Comparison of ENCODE assay signal across 9 cellular contexts in genomic region chr11:94926698-94927237, GRCh38. TPM values are rescaled to one million over a fixed set of nuclear protein-coding genes. Genes with fewer than 3 reads are reported as not detected.
DNase-seq lines count a peak whose midpoint lies in the region; ATAC-seq lines count a peak whose summit lies in the region.
"Had no signal": no experiment of that assay in that cellular context is flagged by ENCODE, and none has a peak within 500 bp of the region (broad histone marks: within the 10 kb centered on the region; RNA-seq: fewer than 3 reads in every experiment).

No MANE protein-coding gene starts in this region.

- POLR2A ChIA-PET in activated CD4-positive, alpha-beta T cell treated with anti-CD3 and anti-CD28 coated beads, Interleukin-2, amount 10 ng/mL, durations not matched to agents 7 days and 5 days (lab: Charles Lee) = no interaction called here

- CTCF ChIA-PET in activated CD4-positive, alpha-beta T cell treated with anti-CD3 and anti-CD28 coated beads, Interleukin-2, amount 10 ng/mL, durations not matched to agents 7 days and 5 days (lab: Charles Lee) = no interaction called here

- no peaks in the 10 kb centered on the region for H3K27me3 Mint-ChIP-seq in activated CD4-positive, alpha-beta T cell treated with anti-CD3 and anti-CD28 coated beads, Interleukin-2, amount 10 ng/mL, durations not matched to agents 7 days and 5 days

- peak overlapping the region; percentile 31 for H3K4me2 ChIP-seq in skeletal muscle satellite cell (ENCODE audit: low read length)

- no peaks in the 10 kb centered on the region for H3K9me3 ChIP-seq in skeletal muscle satellite cell (replicated peaks; ENCODE audit: low read length)

- no peak overlapping the region for H3K4me3 ChIP-seq in skeletal muscle satellite cell (ENCODE audit: low read length)

- no peaks in the 10 kb centered on the region for H3K27me3 ChIP-seq in skeletal muscle satellite cell (ENCODE audit: control insufficient read depth, insufficient read depth, low read length)

- peaks cover 15% of the 10 kb centered on the region for H3K36me3 Mint-ChIP-seq in activated CD4-positive, alpha-beta T cell treated with anti-CD3 and anti-CD28 coated beads, Interleukin-2, amount 10 ng/mL, durations not matched to agents 7 days and 5 days (ENCODE audit: low read depth)

- no peak for ATAC-seq in GM18861 (IDR thresholded peaks at IDR 0.05; ENCODE audit: unreplicated experiment)

- H3K27ac Mint-ChIP-seq in activated CD4-positive, alpha-beta T cell treated with anti-CD3 and anti-CD28 coated beads, Interleukin-2, amount 10 ng/mL, durations not matched to agents 7 days and 5 days = no peak overlapping the region

- peaks cover 42% of the 10 kb centered on the region for H3K4me1 Mint-ChIP-seq in activated CD4-positive, alpha-beta T cell treated with anti-CD3 and anti-CD28 coated beads, Interleukin-2, amount 10 ng/mL, durations not matched to agents 7 days and 5 days

- H3K4me3 Mint-ChIP-seq in activated CD4-positive, alpha-beta T cell treated with anti-CD3 and anti-CD28 coated beads, Interleukin-2, amount 10 ng/mL, durations not matched to agents 7 days and 5 days = no peak overlapping the region
- H3K4me3 Mint-ChIP-seq: T-helper 1 cell treated with Interleukin-12 subunit alpha and Interleukin-12 subunit beta and Interleukin-4 antibody, amounts not matched to agents 30 μg/mL and 1 μg/mL, for 36 hours had no signal

- peaks cover 31% of the 10 kb centered on the region for H3K4me1 ChIP-seq in skeletal muscle satellite cell (ENCODE audit: control insufficient read depth, insufficient read depth, low read length)

- peak overlapping the region; percentile 61 for H3K27ac ChIP-seq in angular gyrus (ENCODE audit: low read depth, low read length)

- H3K36me3 ChIP-seq in skeletal muscle satellite cell (ENCODE audit: insufficient read depth, low read length) = no peaks in the 10 kb centered on the region

- DNase-seq in GM03348 (ENCODE audit: low spot score) (peak; percentile 92), hippocampal formation (lab: John Stamatoyannopoulos, UW) (peak; percentile 32 to 62), HT-29 (ENCODE audit: low spot score) (no peak)
- no peak for DNase-seq in activated CD4-positive, alpha-beta T cell treated with anti-CD3 and anti-CD28 coated beads, Interleukin-2, amount 10 ng/mL, durations not matched to agents 7 days and 5 days
- no peak for DNase-seq in stimulated activated CD4-positive, alpha-beta T cell treated with anti-CD3 and anti-CD28 coated beads, Interleukin-15, amount 100 ng/mL, for 24 hours

- peaks cover 17% of the 10 kb centered on the region for H3K9me3 Mint-ChIP-seq in activated CD4-positive, alpha-beta T cell treated with anti-CD3 and anti-CD28 coated beads, Interleukin-2, amount 10 ng/mL, durations not matched to agents 7 days and 5 days

- H3K9ac ChIP-seq in skeletal muscle satellite cell (ENCODE audit: low read depth, low read length) = peak overlapping the region; percentile 19

RNA-seq across cellular contexts. Expression of gene CWC15, which starts 46.6 kb away (rescaled TPM):
- total RNA-seq in skeletal muscle satellite cell (2012; rRNA removed) = 39.5 and 44.4 TPM in 2 replicates
- 10 to 100 TPM; 73.1 to 77.2 TPM for total RNA-seq in activated CD4-positive, alpha-beta T cell treated with anti-CD3 and anti-CD28 coated beads, Interleukin-2, amount 10 ng/mL, durations not matched to agents 7 days and 5 days
- 19.3 and 21.8 TPM in 2 replicates for total RNA-seq in HT-29 (2014; rRNA removed; shearing (Covaris generic))

RNA-seq across cellular contexts. Expression of gene KDM4D, which starts 46.7 kb away (rescaled TPM):
- 0.76 and 1.1 TPM in 2 replicates for total RNA-seq in skeletal muscle satellite cell (2012; rRNA removed)
- total RNA-seq in activated CD4-positive, alpha-beta T cell treated with anti-CD3 and anti-CD28 coated beads, Interleukin-2, amount 10 ng/mL, durations not matched to agents 7 days and 5 days = 1 to 10 TPM in 1 of 2 experiments, under 1 TPM in 1; 0.84 to 1.0 TPM
- total RNA-seq in HT-29 (2014; rRNA removed; shearing (Covaris generic)) = 0.18 and 0.31 TPM in 2 replicates

Comparison
In these comparisons a context has a peak if more than half of its experiments do, and no peak if none do; other contexts are left out.
1. DNase-seq: peak in GM03348 (single experiment) and hippocampal formation (2 of 2); none in activated CD4-positive, alpha-beta T cell treated with anti-CD3 and anti-CD28 coated beads, Interleukin-2, amount 10 ng/mL, durations not matched to agents 7 days and 5 days (single experiment), stimulated activated CD4-positive, alpha-beta T cell treated with anti-CD3 and anti-CD28 coated beads, Interleukin-15, amount 100 ng/mL, for 24 hours (single experiment) and HT-29 (single experiment).